9 cellular contexts compared by ENCODE assay signal in the genomic region with DNA sequence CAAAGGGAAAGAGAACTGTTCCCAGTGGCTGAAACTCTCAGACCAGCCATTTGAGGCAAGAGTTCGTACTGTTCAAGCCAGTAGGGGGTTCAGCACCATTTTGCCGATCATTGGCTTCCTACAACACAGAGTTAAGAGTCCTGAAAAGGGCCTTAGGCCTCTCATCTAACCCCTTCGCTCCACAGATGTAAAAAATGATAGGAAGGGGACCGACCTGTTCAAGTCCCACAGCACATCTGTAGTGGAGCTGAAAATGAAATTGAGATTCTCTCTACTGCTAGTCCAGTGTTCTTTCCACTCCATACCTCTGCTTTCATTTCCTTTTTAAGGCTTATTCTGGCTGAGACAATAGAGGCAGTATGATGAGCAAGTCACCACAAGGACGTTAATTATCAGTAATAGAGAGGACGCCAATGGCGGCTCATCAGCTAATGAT. TPM values are rescaled to one million over a fixed set of nuclear protein-coding genes. Genes with fewer than 3 reads are reported as not detected.
DNase-seq lines count a peak whose midpoint lies in the region; ATAC-seq, FAIRE-seq and TF ChIP-seq lines count a peak whose summit lies in the region.
"Had no signal": no experiment of that assay in that cellular context is flagged by ENCODE, and none has a peak within 500 bp of the region (broad histone marks: within the 10 kb centered on the region; RNA-seq: fewer than 3 reads in every experiment).

No MANE protein-coding gene starts in this region.

- peak overlapping the region; percentile 51 to 94 (median 81) for H3K4me3 ChIP-seq in endothelial cell of umbilical vein (replicated peaks in 1 of 3; ENCODE audit: insufficient read depth in 1 of 3, low read depth in 1 of 3, low read length in 3 of 3)
- H3K4me3 ChIP-seq in sigmoid colon, result peak overlapping the region; percentile 37 to 56 (median 56)
- H3K4me3 ChIP-seq in CD8-positive, alpha-beta memory T cell (ENCODE audit: low read length), result no peak overlapping the region

- peaks cover 2% of the 10 kb centered on the region for H3K4me1 Mint-ChIP-seq in activated T-helper 2 cell treated with anti-CD3 and anti-CD28 coated beads, Interferon-gamma antibody, Interleukin-2, Interleukin-4, amounts not matched to agents 10 μg/mL and 5 μg/mL and 100 μg/mL, durations not matched to agents 14 hours and 24 hours and 36 hours (ENCODE audit: low read depth)
- no peaks in the 10 kb centered on the region for H3K4me1 Mint-ChIP-seq in CD8-positive, alpha-beta memory T cell
- H3K4me1 Mint-ChIP-seq: central memory CD8-positive, alpha-beta T cell had no signal

- H3K4me1 ChIP-seq in endothelial cell of umbilical vein (ENCODE audit: control insufficient read depth, extremely low read depth, insufficient read depth, low read length) (peaks cover 58% of the 10 kb centered on the region), sigmoid colon (peaks cover 0 to 72% (median 59%) of the 10 kb centered on the region in 4 donors)
- H3K4me1 ChIP-seq in CD8-positive, alpha-beta memory T cell (ENCODE audit: insufficient read depth, low read length), result no peaks in the 10 kb centered on the region

- no TSS peak for BruUV-seq in endothelial cell of umbilical vein (replicated peaks; lab: Mats Ljungman, UMichigan)

- peaks cover 18% of the 10 kb centered on the region for H3K27me3 Mint-ChIP-seq in activated T-helper 2 cell treated with anti-CD3 and anti-CD28 coated beads, Interferon-gamma antibody, Interleukin-2, Interleukin-4, amounts not matched to agents 10 μg/mL and 5 μg/mL and 100 μg/mL, durations not matched to agents 14 hours and 24 hours and 36 hours (ENCODE audit: low read depth)
- peaks cover 5 to 7% of the 10 kb centered on the region in 2 donors for H3K27me3 Mint-ChIP-seq in CD8-positive, alpha-beta memory T cell

- H3K9me3 Mint-ChIP-seq in activated T-helper 2 cell treated with anti-CD3 and anti-CD28 coated beads, Interferon-gamma antibody, Interleukin-2, Interleukin-4, amounts not matched to agents 10 μg/mL and 5 μg/mL and 100 μg/mL, durations not matched to agents 14 hours and 24 hours and 36 hours, result no peaks in the 10 kb centered on the region
- no peaks in the 10 kb centered on the region for H3K9me3 Mint-ChIP-seq in CD8-positive, alpha-beta memory T cell
- H3K9me3 Mint-ChIP-seq: central memory CD8-positive, alpha-beta T cell had no signal

- intact Hi-C loops in endothelial cell of umbilical vein (cut with micrococcal nuclease), result loop anchor here (1.0 to 2.0 kb wide), 2 partner anchors 38 to 57 kb away; no protein-coding TSS in a partner anchor
- intact Hi-C loops in sigmoid colon (cut with DNase I), result loop anchor here (5.0 kb wide), 2 partner anchors 54 to 99 kb away; no protein-coding TSS in a partner anchor
- intact Hi-C loops in activated T-helper 2 cell treated with anti-CD3 and anti-CD28 coated beads, Interferon-gamma antibody, Interleukin-2, Interleukin-4, amounts not matched to agents 10 μg/mL and 5 μg/mL and 100 μg/mL, durations not matched to agents 14 hours and 24 hours and 36 hours (cut with micrococcal nuclease), result no loop called here

- H3K27ac ChIP-seq in endothelial cell of umbilical vein (ENCODE audit: insufficient read depth, low read depth, low read length), result peak overlapping the region; percentile 69
- H3K27ac ChIP-seq in sigmoid colon, result peak overlapping the region; percentile 90 to 94 (median 90)
- no peak overlapping the region for H3K27ac ChIP-seq in CD8-positive, alpha-beta memory T cell (ENCODE audit: low read depth, low read length)

- peak overlapping the region; percentile 82 for H3K9ac ChIP-seq in endothelial cell of umbilical vein (replicated peaks; ENCODE audit: extremely low read depth, insufficient read depth, low read length)

- POLR2A ChIA-PET in endothelial cell of umbilical vein (lab: Charles Lee), result interaction anchor here (0.9 kb wide), 1 partner anchor 63 kb away, joined by 3 read pairs; no protein-coding TSS in a partner anchor
- POLR2A ChIA-PET in CD8-positive, alpha-beta memory T cell (lab: Charles Lee), result no interaction called here

- no peaks in the 10 kb centered on the region for H4K20me1 ChIP-seq in endothelial cell of umbilical vein (replicated peaks; ENCODE audit: control insufficient read depth, extremely low read depth, insufficient read depth, low read length)

- FAIRE-seq in endothelial cell of umbilical vein (lab: Jason Lieb, UNC), result no peak

- dilution Hi-C loops in endothelial cell of umbilical vein (cut with MboI; ENCODE audit: extremely low pct_ligation_motif_present, low sequenced_read_pairs), result no loop called here

- H3K4me3 Mint-ChIP-seq in activated T-helper 2 cell treated with anti-CD3 and anti-CD28 coated beads, Interferon-gamma antibody, Interleukin-2, Interleukin-4, amounts not matched to agents 10 μg/mL and 5 μg/mL and 100 μg/mL, durations not matched to agents 14 hours and 24 hours and 36 hours (ENCODE audit: low read depth), result no peak overlapping the region
- no peak overlapping the region for H3K4me3 Mint-ChIP-seq in CD8-positive, alpha-beta memory T cell
- H3K4me3 Mint-ChIP-seq: central memory CD8-positive, alpha-beta T cell had no signal

- H3K79me2 ChIP-seq in endothelial cell of umbilical vein (ENCODE audit: control insufficient read depth, insufficient read depth, low read length), result peaks cover 47% of the 10 kb centered on the region

- TF ChIP-seq POLR2A in endothelial cell of umbilical vein (IDR thresholded peaks at IDR 0.05; ENCODE audit: low read depth, low read length), result peak; percentile 25
- peak; percentile 21 to 30 for TF ChIP-seq POLR2A in sigmoid colon (IDR thresholded peaks at IDR 0.05)

- H3K36me3 Mint-ChIP-seq in activated T-helper 2 cell treated with anti-CD3 and anti-CD28 coated beads, Interferon-gamma antibody, Interleukin-2, Interleukin-4, amounts not matched to agents 10 μg/mL and 5 μg/mL and 100 μg/mL, durations not matched to agents 14 hours and 24 hours and 36 hours (ENCODE audit: low read depth), result no peaks in the 10 kb centered on the region
- H3K36me3 Mint-ChIP-seq in CD8-positive, alpha-beta memory T cell, result no peaks in the 10 kb centered on the region

- no peaks in the 10 kb centered on the region for H3K36me3 ChIP-seq in endothelial cell of umbilical vein (ENCODE audit: control insufficient read depth in 2 of 2, extremely low read depth in 1 of 2, insufficient read depth in 2 of 2, low read length in 2 of 2)
- H3K36me3 ChIP-seq in sigmoid colon, result no peaks in the 10 kb centered on the region
- H3K36me3 ChIP-seq in CD8-positive, alpha-beta memory T cell (ENCODE audit: insufficient read depth, low read length), result no peaks in the 10 kb centered on the region

- peak overlapping the region; percentile 94 for H3K4me2 ChIP-seq in endothelial cell of umbilical vein (ENCODE audit: insufficient read depth, low read length)

- no peaks in the 10 kb centered on the region for H3K9me3 ChIP-seq in endothelial cell of umbilical vein (replicated peaks; ENCODE audit: control insufficient read depth, insufficient read depth, low read length)
- H3K9me3 ChIP-seq in sigmoid colon, result no peaks in the 10 kb centered on the region
- H3K9me3 ChIP-seq in CD8-positive, alpha-beta memory T cell (ENCODE audit: low read length), result no peaks in the 10 kb centered on the region

- WGBS in sigmoid colon, 2 donors, result 72 to 88% methylated on average over 7 of the region's 7 CpGs

- CTCF ChIA-PET in endothelial cell of umbilical vein (lab: Charles Lee), result interaction anchor here (0.8 to 5.2 kb wide), 8 partner anchors 9 to 167 kb away, joined by 3 to 41 read pairs (median 10); no protein-coding TSS in a partner anchor
- CTCF ChIA-PET in CD8-positive, alpha-beta memory T cell (lab: Charles Lee), result no interaction called here

- no peaks in the 10 kb centered on the region for H3K27me3 ChIP-seq in endothelial cell of umbilical vein (ENCODE audit: control insufficient read depth in 2 of 2, insufficient read depth in 2 of 2, low read length in 2 of 2)
- no peaks in the 10 kb centered on the region for H3K27me3 ChIP-seq in sigmoid colon
- no peaks in the 10 kb centered on the region for H3K27me3 ChIP-seq in CD8-positive, alpha-beta memory T cell (ENCODE audit: insufficient read depth, low read length, poor library complexity, severe bottlenecking)

- H3K27ac Mint-ChIP-seq in activated T-helper 2 cell treated with anti-CD3 and anti-CD28 coated beads, Interferon-gamma antibody, Interleukin-2, Interleukin-4, amounts not matched to agents 10 μg/mL and 5 μg/mL and 100 μg/mL, durations not matched to agents 14 hours and 24 hours and 36 hours, result no peak overlapping the region
- H3K27ac Mint-ChIP-seq in CD8-positive, alpha-beta memory T cell, result peak overlapping the region in 1 of 8 donors; percentile 74

- TF ChIP-seq CTCF in endothelial cell of umbilical vein (IDR thresholded peaks at IDR 0.05; ENCODE audit: extremely low read depth in 1 of 2, insufficient read depth in 1 of 2, low read depth in 1 of 2, low read length in 2 of 2) (peak in 1 of 2 donors; percentile 36), sigmoid colon (IDR thresholded peaks at IDR 0.05) (no peak)

- ATAC-seq in GM18858 (IDR thresholded peaks at IDR 0.05; ENCODE audit: unreplicated experiment) (peak; percentile 60), HG03139 (IDR thresholded peaks at IDR 0.05; ENCODE audit: unreplicated experiment) (peak; percentile 54)

- peak; percentile 75 for DNase-seq in endothelial cell of umbilical vein (ENCODE audit: low read depth, low spot score)
- DNase-seq in sigmoid colon, result no peak
- DNase-seq in NCI-H146 treated with DMSO at 0.1 percent for 48 hours (lab: John Stamatoyannopoulos, UW; ENCODE audit: unreplicated experiment), result no peak
- no peak for DNase-seq in activated T-helper 2 cell treated with anti-CD3 and anti-CD28 coated beads, Interferon-gamma antibody, Interleukin-2, Interleukin-4, amounts not matched to agents 10 μg/mL and 5 μg/mL and 100 μg/mL, durations not matched to agents 14 hours and 24 hours and 36 hours (ENCODE audit: low spot score)
- DNase-seq in central memory CD4-positive, alpha-beta T cell, result no peak
- no peak for DNase-seq in CD8-positive, alpha-beta memory T cell

- TF ChIP-seq EP300 in sigmoid colon (IDR thresholded peaks at IDR 0.05), result no peak

- peak overlapping the region; percentile 70 for H2AFZ ChIP-seq in endothelial cell of umbilical vein (ENCODE audit: low read depth, low read length)

- H3K9me1 ChIP-seq in endothelial cell of umbilical vein (replicated peaks; ENCODE audit: control insufficient read depth, extremely low read depth, insufficient read depth, low read length), result no peaks in the 10 kb centered on the region

RNA-seq across cellular contexts. Expression of a gene that starts 1.1 kb away (rescaled TPM):
- total RNA-seq in endothelial cell of umbilical vein (22.7 and 30.8 TPM in 2 replicates), sigmoid colon (100 to 1,000 TPM; 150 to 236 (median 225) TPM)
- polyA plus RNA-seq in endothelial cell of umbilical vein (20.0 and 27.8 TPM in 2 replicates), sigmoid colon (10 to 100 TPM in 2 of 3 donors, 1 to 10 TPM in 1; 3.5 to 50.5 (median 18.0) TPM)
- 14.9 and 15.1 TPM in 2 replicates for polyA plus RNA-seq in endothelial cell of umbilical vein (2011; cell fraction: cytosol; rRNA removed)
- polyA plus RNA-seq in endothelial cell of umbilical vein (2011; cell fraction: nucleus; rRNA removed), result 39.0 and 44.2 TPM in 2 replicates
- 22.3 and 27.9 TPM in 2 replicates for polyA plus RNA-seq in endothelial cell of umbilical vein (2012)
- 124 and 127 TPM in 2 replicates for polyA minus RNA-seq in endothelial cell of umbilical vein
- polyA minus RNA-seq in endothelial cell of umbilical vein (2011; cell fraction: cytosol; rRNA and poly(A)+ RNA removed), result 1.1 TPM
- 63.0 and 94.2 TPM in 2 replicates for polyA minus RNA-seq in endothelial cell of umbilical vein (2011; cell fraction: nucleus; rRNA and poly(A)+ RNA removed)
- 0.80 and 1.1 TPM in 2 replicates for total RNA-seq in activated T-helper 2 cell treated with anti-CD3 and anti-CD28 coated beads, Interferon-gamma antibody, Interleukin-2, Interleukin-4, amounts not matched to agents 10 μg/mL and 5 μg/mL and 100 μg/mL, durations not matched to agents 14 hours and 24 hours and 36 hours
- under 1 TPM; 0.13 to 0.20 TPM for total RNA-seq in CD8-positive, alpha-beta memory T cell
- 0.09 TPM for polyA plus RNA-seq in CD8-positive, alpha-beta memory T cell

Comparison
In these comparisons a context has a peak if more than half of its experiments do, and no peak if none do; other contexts are left out.
1. RNA of a gene that starts 1.1 kb away (total RNA-seq): 150 to 236 TPM in sigmoid colon and 22.7 to 30.8 TPM in endothelial cell of umbilical vein; 0.80 to 1.1 TPM in activated T-helper 2 cell treated with anti-CD3 and anti-CD28 coated beads, Interferon-gamma antibody, Interleukin-2, Interleukin-4, amounts not matched to agents 10 μg/mL and 5 μg/mL and 100 μg/mL, durations not matched to agents 14 hours and 24 hours and 36 hours and 0.13 to 0.20 TPM in CD8-positive, alpha-beta memory T cell; every median in the first group is over 10 times any median in the second.